Comparison of ENCODE assay signal across 27 cellular contexts in genomic region chr14:40691066-40691465, GRCh38.
"Had no signal": no experiment of that assay in that cellular context is flagged by ENCODE, and none has a peak within 500 bp of the region (broad histone marks: within the 10 kb centered on the region; RNA-seq: fewer than 3 reads in every experiment).

No MANE protein-coding gene starts in this region.

- H3K36me3 ChIP-seq: colonic mucosa, esophagus muscularis mucosa, esophagus squamous epithelium, gastrocnemius medialis, gastroesophageal sphincter, heart left ventricle, heart right ventricle had no signal

- H3K4me3 ChIP-seq: colonic mucosa, coronary artery, dorsolateral prefrontal cortex, esophagus muscularis mucosa, esophagus squamous epithelium, gastrocnemius medialis, gastroesophageal sphincter, heart left ventricle, heart right ventricle had no signal

- H3K27me3 ChIP-seq: colonic mucosa, dorsolateral prefrontal cortex, esophagus muscularis mucosa, esophagus squamous epithelium, foreskin keratinocyte, gastrocnemius medialis, gastroesophageal sphincter, heart left ventricle, heart right ventricle had no signal

- H3K4me1 ChIP-seq: colonic mucosa, esophagus muscularis mucosa, esophagus squamous epithelium, foreskin keratinocyte, gastrocnemius medialis, gastroesophageal sphincter, heart left ventricle, heart right ventricle had no signal

- H3K27ac ChIP-seq: colonic mucosa, coronary artery, dorsolateral prefrontal cortex, epithelial cell of prostate, esophagus muscularis mucosa, esophagus squamous epithelium, foreskin keratinocyte, gastrocnemius medialis, gastroesophageal sphincter, heart left ventricle, heart right ventricle had no signal

- DNase-seq: colonic mucosa; cortex of kidney; dermis blood vessel endothelial cell; dorsolateral prefrontal cortex; effector CD4-positive, alpha-beta T cell; effector CD8-positive, alpha-beta T cell; effector memory CD4-positive, alpha-beta T cell; effector memory CD8-positive, alpha-beta T cell; endodermal cell; erythroblast; esophagus squamous epithelium; foreskin fibroblast; foreskin keratinocyte; foreskin melanocyte; gastrocnemius medialis; glutamatergic neuron; head of caudate nucleus; heart left ventricle; heart right ventricle had no signal

- H3K9me3 ChIP-seq: colonic mucosa, esophagus muscularis mucosa, esophagus squamous epithelium, gastrocnemius medialis, gastroesophageal sphincter, heart left ventricle, heart right ventricle had no signal

- ATAC-seq: effector memory CD8-positive, alpha-beta T cell; esophagus mucosa; foreskin keratinocyte; gastrocnemius medialis; gastroesophageal sphincter; heart left ventricle; heart right ventricle had no signal

- FAIRE-seq: colon, endometrium, endothelial cell of umbilical vein had no signal
